18 cellular contexts compared by ENCODE assay signal in the genomic region with DNA sequence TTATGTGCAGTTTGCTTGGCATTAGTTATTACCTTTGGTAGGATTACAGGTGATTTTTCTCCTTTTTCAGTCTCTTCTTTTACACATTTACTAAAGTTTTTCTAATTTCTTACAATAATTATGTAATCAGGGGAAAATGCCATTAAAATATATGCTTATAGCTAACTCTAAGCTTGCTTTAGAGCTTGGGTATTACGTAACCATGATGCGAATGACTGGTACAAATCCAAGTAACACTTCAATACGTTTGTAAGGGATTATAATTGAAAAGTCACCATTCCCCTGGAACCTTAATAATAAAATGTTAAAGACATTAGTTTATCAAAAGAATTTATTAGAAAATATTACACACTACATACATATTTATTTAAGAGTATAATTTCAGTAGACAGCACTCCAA.
DNase-seq lines count a peak whose midpoint lies in the region; ATAC-seq, FAIRE-seq and TF ChIP-seq lines count a peak whose summit lies in the region.
"Had no signal": no experiment of that assay in that cellular context is flagged by ENCODE, and none has a peak within 500 bp of the region (broad histone marks: within the 10 kb centered on the region; RNA-seq: fewer than 3 reads in every experiment).

No MANE protein-coding gene starts in this region.

- H3K36me3 ChIP-seq in K562 (ENCODE audit: control insufficient read depth, insufficient read depth, low read length), result peaks cover 26% of the 10 kb centered on the region; the same call in 2 of the 3 replicates

- TF ChIP-seq POLR2A in K562 (conservative IDR thresholded peaks at IDR 0.05), result no peak

- H3K4me3 ChIP-seq in AG10803 (ENCODE audit: low read length) (no peak overlapping the region), K562 (no peak overlapping the region), fibroblast of the aortic adventitia (ENCODE audit: low read depth, low read length) (no peak overlapping the region)
- H3K4me3 ChIP-seq: HAP-1 had no signal

- BruUV-seq in K562 (replicated peaks; lab: Mats Ljungman, UMichigan), result no TSS peak

- no peak for TF ChIP-seq EP300 in K562 (IDR thresholded peaks at IDR 0.05; ENCODE audit: low read length)

- no peaks in the 10 kb centered on the region for H3K79me2 ChIP-seq in K562 (ENCODE audit: control insufficient read depth, insufficient read depth, low read length)

- H3K9me1 ChIP-seq in K562 (ENCODE audit: control insufficient read depth, insufficient read depth, low read length), result no peaks in the 10 kb centered on the region

- no peak overlapping the region for H2AFZ ChIP-seq in K562 (ENCODE audit: low read depth, low read length)

- no peaks in the 10 kb centered on the region for H4K20me1 ChIP-seq in K562 (replicated peaks; ENCODE audit: control insufficient read depth, insufficient read depth, low read length)

- intact Hi-C loops in K562 (cut with micrococcal nuclease), result no loop called here

- CTCF ChIA-PET in K562 (lab: Yijun Ruan, JAX; ENCODE audit: low intra/inter-chr PET ratio), result interaction anchor here (0.6 kb wide), 1 partner anchor 42 kb away, joined by 5 read pairs; no protein-coding TSS in a partner anchor

- 95% methylated on average over 3 of the region's 3 CpGs for WGBS in K562 (ENCODE audit: insufficient coverage, low coverage, missing lambda C conversion rate)

- H3K27me3 ChIP-seq in K562 (ENCODE audit: control insufficient read depth in 2 of 2, insufficient read depth in 2 of 2, low read length in 2 of 2), result no peaks in the 10 kb centered on the region
- H3K27me3 ChIP-seq: BE2C had no signal

- no peaks in the 10 kb centered on the region for H3K9me3 ChIP-seq in K562 (replicated peaks; ENCODE audit: control insufficient read depth, insufficient read depth, low read depth, low read length)
- H3K9me3 ChIP-seq: BE2C, HAP-1 had no signal

- no peak overlapping the region for H3K27ac ChIP-seq in K562 (ENCODE audit: extremely low read depth, low read depth, low read length)
- H3K27ac ChIP-seq: C4-2B had no signal

- POLR2A ChIA-PET in K562 (lab: Yijun Ruan, JAX), result no interaction called here

- FAIRE-seq in K562 (lab: Jason Lieb, UNC), result no peak
- FAIRE-seq: G401.6, GM12891, H1, HTR-8/SVneo had no signal

- DNase-seq in AG10803 (ENCODE audit: low read depth) (peak; percentile 6), HCEC 1CT (peak; percentile 13), K562 (ENCODE audit: extremely low read depth in 1 of 4, low spot score in 3 of 4) (no peak), fibroblast of the aortic adventitia (ENCODE audit: low read depth) (peak; percentile 8), epidermal melanocyte (ENCODE audit: insufficient read length, low spot score) (no peak), T-helper 1 cell (no peak)
- DNase-seq: ACHN; BE2C; CD4-positive, alpha-beta memory T cell; DMS79; HFFc6 had no signal

- no peak overlapping the region for H3K9ac ChIP-seq in K562 (ENCODE audit: insufficient read depth in 1 of 2, low read depth in 2 of 2, low read length in 2 of 2)

- TF ChIP-seq RAD21 in K562 (CRISPR knock-in tag; conservative IDR thresholded peaks at IDR 0.05 in 1 of 2, IDR thresholded peaks at IDR 0.05 in 1 of 2), result no peak

- TF ChIP-seq CTCF in AG10803 (conservative IDR thresholded peaks at IDR 0.05; ENCODE audit: low read length) (no peak), K562 (IDR thresholded peaks at IDR 0.05 in 2 of 3, conservative IDR thresholded peaks at IDR 0.05 in 1 of 3; ENCODE audit: insufficient read depth in 2 of 3, low read depth in 1 of 3, low read length in 3 of 3) (no peak), fibroblast of the aortic adventitia (IDR thresholded peaks at IDR 0.05; ENCODE audit: insufficient read depth, low read length) (no peak)

- no peaks in the 10 kb centered on the region for H3K4me1 ChIP-seq in K562 (replicated peaks in 1 of 2; ENCODE audit: control insufficient read depth in 2 of 2, insufficient read depth in 2 of 2, low read length in 2 of 2)

- no peak overlapping the region for H3K4me2 ChIP-seq in K562 (ENCODE audit: insufficient read depth, low read length)

- in situ Hi-C loops in K562 (cut with MboI), result no loop called here

- no peak for ATAC-seq in K562
- ATAC-seq in HG03342 (IDR thresholded peaks at IDR 0.05; ENCODE audit: unreplicated experiment), result no peak

TF ChIP-seq in K562, 482 proteins besides CTCF, POLR2A, EP300 and RAD21:
- TF ChIP-seq CEBPB (tag; IDR thresholded peaks at IDR 0.05) (peak; percentile 82), ZNF436 (CRISPR knock-in tag; IDR thresholded peaks at IDR 0.05) (no peak), CEBPG (CRISPR knock-in tag; IDR thresholded peaks at IDR 0.05) (no peak), CEBPG (tag; conservative IDR thresholded peaks at IDR 0.05 in 1 of 2, IDR thresholded peaks at IDR 0.05 in 1 of 2) (peak; percentile 57 to 76)

Comparison
In these comparisons a context has a peak if more than half of its experiments do, and no peak if none do; other contexts are left out.
1. DNase-seq: peak in AG10803 (single experiment), HCEC 1CT (single experiment) and fibroblast of the aortic adventitia (single experiment); none in K562 (0 of 4), epidermal melanocyte (single experiment) and T-helper 1 cell (0 of 5).